In genomic region chr4:84965558-84966381, GRCh38 we compare ENCODE assay signal across 1 cellular context.
A peak's percentile ranks its signal among the peaks of the same experiment; 100 is the strongest.
TF ChIP-seq lines count a peak whose summit lies in the region.

No MANE protein-coding gene starts in this region.

TF ChIP-seq in HEK293, 187 proteins besides CTCF, POLR2A, EP300 and RAD21 (continued from another document):
- TF ChIP-seq ZNF398 (tag by site-specific recombination; IDR thresholded peaks at IDR 0.05) (peak; percentile 37; the same call in 1 of the 2 replicates), ZNF629 (tag by site-specific recombination; IDR thresholded peaks at IDR 0.05) (no peak), ZNF561 (tag by site-specific recombination; IDR thresholded peaks at IDR 0.05; ENCODE audit: borderline replicate concordance) (peak; percentile 66; the same call in 1 of the 2 replicates), HIC1 (tag by site-specific recombination; IDR thresholded peaks at IDR 0.05) (no peak), ZNF114 (tag by site-specific recombination; IDR thresholded peaks at IDR 0.05) (no peak), ZBTB7A (tag by site-specific recombination; IDR thresholded peaks at IDR 0.05; ENCODE audit: low read depth) (no peak), GLIS1 (tag by site-specific recombination; IDR thresholded peaks at IDR 0.05) (0 out of 2 replicates have a peak, but pooled peaks have one; percentile 7), ZNF623 (tag by site-specific recombination; IDR thresholded peaks at IDR 0.05) (no peak), ZFP41 (tag by site-specific recombination; IDR thresholded peaks at IDR 0.05; ENCODE audit: borderline replicate concordance) (no peak), ZBTB1 (tag by site-specific recombination; IDR thresholded peaks at IDR 0.05) (no peak)
- TF ChIP-seq, protein P1, sequence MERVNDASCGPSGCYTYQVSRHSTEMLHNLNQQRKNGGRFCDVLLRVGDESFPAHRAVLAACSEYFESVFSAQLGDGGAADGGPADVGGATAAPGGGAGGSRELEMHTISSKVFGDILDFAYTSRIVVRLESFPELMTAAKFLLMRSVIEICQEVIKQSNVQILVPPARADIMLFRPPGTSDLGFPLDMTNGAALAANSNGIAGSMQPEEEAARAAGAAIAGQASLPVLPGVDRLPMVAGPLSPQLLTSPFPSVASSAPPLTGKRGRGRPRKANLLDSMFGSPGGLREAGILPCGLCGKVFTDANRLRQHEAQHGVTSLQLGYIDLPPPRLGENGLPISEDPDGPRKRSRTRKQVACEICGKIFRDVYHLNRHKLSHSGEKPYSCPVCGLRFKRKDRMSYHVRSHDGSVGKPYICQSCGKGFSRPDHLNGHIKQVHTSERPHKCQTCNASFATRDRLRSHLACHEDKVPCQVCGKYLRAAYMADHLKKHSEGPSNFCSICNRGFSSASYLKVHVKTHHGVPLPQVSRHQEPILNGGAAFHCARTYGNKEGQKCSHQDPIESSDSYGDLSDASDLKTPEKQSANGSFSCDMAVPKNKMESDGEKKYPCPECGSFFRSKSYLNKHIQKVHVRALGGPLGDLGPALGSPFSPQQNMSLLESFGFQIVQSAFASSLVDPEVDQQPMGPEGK (tag by site-specific recombination; IDR thresholded peaks at IDR 0.05) = peak; percentile 69
